ENCODE assay signal across 13 cellular contexts in genomic region chr1:40789675-40790430, GRCh38.
"Had no signal": no experiment of that assay in that cellular context is flagged by ENCODE, and none has a peak within 500 bp of the region (broad histone marks: within the 10 kb centered on the region; RNA-seq: fewer than 3 reads in every experiment).

No MANE protein-coding gene starts in this region.

- DNase-seq: activated B cell treated with CpG ODN at 0.5 μM for 24 hours; activated CD4-positive, alpha-beta T cell treated with anti-CD3 and anti-CD28 coated beads, Interleukin-2, amount 10 ng/mL, durations not matched to agents 7 days and 5 days; activated naive CD4-positive, alpha-beta T cell treated with anti-CD3 and anti-CD28 coated beads, Interleukin-2, amount 10 ng/mL, durations not matched to agents 7 days and 5 days; activated T-cell treated with anti-CD3 and anti-CD28 coated beads for 4 hours; colonic mucosa; effector CD4-positive, alpha-beta T cell; gastrocnemius medialis; right cardiac atrium; spleen; stimulated activated CD4-positive, alpha-beta T cell treated with anti-CD3 and anti-CD28 coated beads, Interleukin-1b, Interleukin-23, amount 100 ng/mL, for 48 hours; stimulated activated naive CD4-positive, alpha-beta T cell; T-helper 2 cell had no signal

- H3K27ac Mint-ChIP-seq: activated B cell treated with CpG ODN at 0.5 μM for 24 hours; activated CD4-positive, alpha-beta T cell treated with anti-CD3 and anti-CD28 coated beads, Interleukin-2, amount 10 ng/mL, durations not matched to agents 7 days and 5 days; activated T-helper 2 cell treated with anti-CD3 and anti-CD28 coated beads, Interferon-gamma antibody, Interleukin-2, Interleukin-4, amounts not matched to agents 10 μg/mL and 5 μg/mL and 100 μg/mL, durations not matched to agents 14 hours and 24 hours and 36 hours had no signal

- H3K4me3 Mint-ChIP-seq: activated B cell treated with CpG ODN at 0.5 μM for 24 hours; activated CD4-positive, alpha-beta T cell treated with anti-CD3 and anti-CD28 coated beads, Interleukin-2, amount 10 ng/mL, durations not matched to agents 7 days and 5 days; activated naive CD4-positive, alpha-beta T cell treated with anti-CD3 and anti-CD28 coated beads, Interleukin-2, amount 10 ng/mL, durations not matched to agents 7 days and 5 days had no signal

- H3K27ac ChIP-seq: colonic mucosa, gastrocnemius medialis, spleen had no signal

- H3K4me1 Mint-ChIP-seq: activated B cell treated with CpG ODN at 0.5 μM for 24 hours had no signal

- H3K9me3 Mint-ChIP-seq: activated B cell treated with CpG ODN at 0.5 μM for 24 hours; activated CD4-positive, alpha-beta T cell treated with anti-CD3 and anti-CD28 coated beads, Interleukin-2, amount 10 ng/mL, durations not matched to agents 7 days and 5 days; activated naive CD4-positive, alpha-beta T cell treated with anti-CD3 and anti-CD28 coated beads, Interleukin-2, amount 10 ng/mL, durations not matched to agents 7 days and 5 days; activated T-helper 2 cell treated with anti-CD3 and anti-CD28 coated beads, Interferon-gamma antibody, Interleukin-2, Interleukin-4, amounts not matched to agents 10 μg/mL and 5 μg/mL and 100 μg/mL, durations not matched to agents 14 hours and 24 hours and 36 hours had no signal

- H3K36me3 ChIP-seq: colonic mucosa, gastrocnemius medialis, spleen had no signal

- H3K27me3 ChIP-seq: colonic mucosa, gastrocnemius medialis had no signal

- H3K4me3 ChIP-seq: colonic mucosa, gastrocnemius medialis, spleen had no signal

- H3K4me1 ChIP-seq: colonic mucosa had no signal

- H3K36me3 Mint-ChIP-seq: activated naive CD4-positive, alpha-beta T cell treated with anti-CD3 and anti-CD28 coated beads, Interleukin-2, amount 10 ng/mL, durations not matched to agents 7 days and 5 days had no signal

- H3K9me3 ChIP-seq: colonic mucosa, gastrocnemius medialis, spleen had no signal
